Comparison of ENCODE assay signal across 1 cellular context in genomic region chr12:131713349-131713748, GRCh38.
TF ChIP-seq lines count a peak whose summit lies in the region.

No MANE protein-coding gene starts in this region.

TF ChIP-seq in H1, 55 proteins besides CTCF, POLR2A, EP300 and RAD21:
- TF ChIP-seq GABPA (IDR thresholded peaks at IDR 0.05; ENCODE audit: borderline replicate concordance, insufficient read depth, low read length): no peak
- TF ChIP-seq JUN (IDR thresholded peaks at IDR 0.05; ENCODE audit: low read depth, low read length): no peak
- TF ChIP-seq EZH2 (IDR thresholded peaks at IDR 0.05; ENCODE audit: low read depth, low read length, severe bottlenecking): no peak
- no peak for TF ChIP-seq SP2 (IDR thresholded peaks at IDR 0.05; ENCODE audit: low read length)
- no peak for TF ChIP-seq POU5F1 (IDR thresholded peaks at IDR 0.05; ENCODE audit: low read depth, low read length)
